In genomic region chr7:150325110-150325611, GRCh38 we compare ENCODE assay signal across 1 cellular context.
TF ChIP-seq lines count a peak whose summit lies in the region.

No MANE protein-coding gene starts in this region.

TF ChIP-seq in liver, 16 proteins besides CTCF, POLR2A, EP300 and RAD21 (continued from another document):
- TF ChIP-seq MAX (IDR thresholded peaks at IDR 0.05): no peak
- no peak for TF ChIP-seq RXRA (IDR thresholded peaks at IDR 0.05)
